1 cellular context compared by ENCODE assay signal in genomic region chr20:49288784-49289696, GRCh38.
TF ChIP-seq lines count a peak whose summit lies in the region.

No MANE protein-coding gene starts in this region.

TF ChIP-seq in H1, 55 proteins besides CTCF, POLR2A, EP300 and RAD21:
- TF ChIP-seq RFX5 (IDR thresholded peaks at IDR 0.05; ENCODE audit: borderline replicate concordance, low read depth, low read length) (no peak), TAF7 (optimal IDR thresholded peaks at IDR 0.05; ENCODE audit: borderline replicate concordance, low read depth, low read length) (peak; percentile 73), SP1 (IDR thresholded peaks at IDR 0.05; ENCODE audit: low read depth, low read length) (peak; percentile 45; the same call in 1 of the 2 replicates), SP4 (IDR thresholded peaks at IDR 0.05; ENCODE audit: low read length) (peak; percentile 10; the same call in 1 of the 2 replicates), TBP (IDR thresholded peaks at IDR 0.05; ENCODE audit: low read depth, low read length) (no peak), POLR2AphosphoS5 (IDR thresholded peaks at IDR 0.05; ENCODE audit: low read depth, low read length) (peak; percentile 97)
TF ChIP-seq in H1: peak in this region for 4.
